ENCODE assay signal across 27 cellular contexts in genomic region chr3:195191580-195191979, GRCh38.
DNase-seq lines count a peak whose midpoint lies in the region; ATAC-seq, FAIRE-seq and TF ChIP-seq lines count a peak whose summit lies in the region.
"Had no signal": no experiment of that assay in that cellular context is flagged by ENCODE, and none has a peak within 500 bp of the region (broad histone marks: within the 10 kb centered on the region; RNA-seq: fewer than 3 reads in every experiment).

No MANE protein-coding gene starts in this region.

- no peaks in the 10 kb centered on the region for H3K36me3 Mint-ChIP-seq in endothelial cell (ENCODE audit: low read depth, unreplicated experiment)

- in situ Hi-C loops in K562 (cut with MboI): no loop called here

- POLR2A ChIA-PET in HEK293 (lab: Yijun Ruan, JAX): no interaction called here
- POLR2A ChIA-PET in K562 (lab: Yijun Ruan, JAX): interaction anchor here (1.0 to 1.4 kb wide), 2 partner anchors 9 to 19 kb away, joined by 3 to 4 read pairs; no protein-coding TSS in a partner anchor

- DNase-seq in OCI-M1 (lab: John Stamatoyannopoulos, UW) (peak; percentile 1), K562 (ENCODE audit: extremely low read depth in 1 of 4, low spot score in 3 of 4) (no peak), endothelial cell (ENCODE audit: low spot score) (no peak), lower leg skin (ENCODE audit: low spot score in 2 of 2) (no peak), ovary (no peak)
- DNase-seq in activated T-cell treated with anti-CD3 and anti-CD28 coated beads, Interleukin-2, amount 50 U/mL, for 1 hour: no peak
- DNase-seq: 8988T; ACHN; BE2C; C1 segment of cervical spinal cord; CD4-positive, alpha-beta memory T cell; CD4-positive, CD25-positive, alpha-beta regulatory T cell; CD8-positive, alpha-beta memory T cell; COR-L47; DMS 273 treated with DMSO at 0.1 percent for 48 hours; DMS153; DMS53; DMS79; DND-41; EL; GDM1 had no signal

- 92% methylated on average over 1 of the region's 1 CpG for WGBS in K562 (ENCODE audit: insufficient coverage, low coverage, missing lambda C conversion rate)
- WGBS in lower leg skin, 2 donors: 93 to 95% methylated on average over 1 of the region's 1 CpG
- 89 to 100% (median 98%) methylated on average over 1 of the region's 1 CpG for WGBS in ovary, 3 donors

- peaks cover 30% of the 10 kb centered on the region for H3K4me1 Mint-ChIP-seq in endothelial cell (ENCODE audit: unreplicated experiment)

- peaks cover 5% of the 10 kb centered on the region for H3K9me3 Mint-ChIP-seq in endothelial cell (ENCODE audit: unreplicated experiment)

- TF ChIP-seq EP300 in K562 (IDR thresholded peaks at IDR 0.05; ENCODE audit: low read length) (no peak), ovary (IDR thresholded peaks at IDR 0.05) (no peak)

- H2AFZ ChIP-seq in K562 (ENCODE audit: low read depth, low read length): no peak overlapping the region

- peaks cover 3% of the 10 kb centered on the region for H3K27me3 Mint-ChIP-seq in endothelial cell (ENCODE audit: unreplicated experiment)
- H3K27me3 Mint-ChIP-seq: CD4-positive, alpha-beta memory T cell; CD4-positive, CD25-positive, alpha-beta regulatory T cell; CD8-positive, alpha-beta memory T cell had no signal

- no peak for TF ChIP-seq POLR2A in K562 (conservative IDR thresholded peaks at IDR 0.05)
- no peak for TF ChIP-seq POLR2A in lower leg skin (IDR thresholded peaks at IDR 0.05)
- no peak for TF ChIP-seq POLR2A in ovary (IDR thresholded peaks at IDR 0.05)

- intact Hi-C loops in K562 (cut with micrococcal nuclease): no loop called here
- intact Hi-C loops in lower leg skin (cut with DNase I; ENCODE audit: low total_unique reads): no loop called here
- intact Hi-C loops in ovary (cut with DNase I): no loop called here

- H3K9ac ChIP-seq in K562 (ENCODE audit: insufficient read depth in 1 of 2, low read depth in 2 of 2, low read length in 2 of 2): no peak overlapping the region
- H3K9ac ChIP-seq: BLaER1 had no signal

- no peaks in the 10 kb centered on the region for H3K9me1 ChIP-seq in K562 (ENCODE audit: control insufficient read depth, insufficient read depth, low read length)

- TF ChIP-seq CTCF in HEK293 (tag by site-specific recombination; IDR thresholded peaks at IDR 0.05) (no peak), K562 (IDR thresholded peaks at IDR 0.05 in 2 of 3, conservative IDR thresholded peaks at IDR 0.05 in 1 of 3; ENCODE audit: insufficient read depth in 2 of 3, low read depth in 1 of 3, low read length in 3 of 3) (no peak), endothelial cell (IDR thresholded peaks at IDR 0.05; ENCODE audit: unreplicated experiment) (no peak), lower leg skin (IDR thresholded peaks at IDR 0.05) (no peak), ovary (IDR thresholded peaks at IDR 0.05) (no peak)

- H3K9me3 ChIP-seq in HEK293 (ENCODE audit: control insufficient read depth, insufficient read depth, low read depth, low read length): no peaks in the 10 kb centered on the region
- H3K9me3 ChIP-seq in K562 (replicated peaks; ENCODE audit: control insufficient read depth, insufficient read depth, low read depth, low read length): peaks cover 6% of the 10 kb centered on the region
- peaks cover 0 to 4% of the 10 kb centered on the region in 2 donors for H3K9me3 ChIP-seq in ovary

- H4K20me1 ChIP-seq in K562 (replicated peaks; ENCODE audit: control insufficient read depth, insufficient read depth, low read length): no peaks in the 10 kb centered on the region

- peak overlapping the region; percentile 36 for H3K27ac Mint-ChIP-seq in endothelial cell (ENCODE audit: unreplicated experiment)
- H3K27ac Mint-ChIP-seq: CD14-positive monocyte; CD4-positive, alpha-beta memory T cell; CD4-positive, CD25-positive, alpha-beta regulatory T cell; CD8-positive, alpha-beta memory T cell had no signal

- no peak overlapping the region for H3K4me3 ChIP-seq in HEK293 (ENCODE audit: low read depth, low read length)
- no peak overlapping the region for H3K4me3 ChIP-seq in K562
- no peak overlapping the region for H3K4me3 ChIP-seq in lower leg skin (ENCODE audit: low read depth, poor library complexity, severe bottlenecking)
- no peak overlapping the region for H3K4me3 ChIP-seq in ovary
- H3K4me3 ChIP-seq: BLaER1 had no signal

- CTCF ChIA-PET in HEK293 (lab: Yijun Ruan, JAX): no interaction called here
- CTCF ChIA-PET in K562 (lab: Yijun Ruan, JAX; ENCODE audit: low intra/inter-chr PET ratio): no interaction called here

- H3K4me1 ChIP-seq in HEK293 (ENCODE audit: control insufficient read depth, insufficient read depth, low read length) (no peaks in the 10 kb centered on the region), K562 (replicated peaks in 1 of 2; ENCODE audit: control insufficient read depth in 2 of 2, insufficient read depth in 2 of 2, low read length in 2 of 2) (peaks cover 12 to 29% of the 10 kb centered on the region in 2 experiments), ovary (ENCODE audit: insufficient read depth) (peaks cover 4% of the 10 kb centered on the region)

- TF ChIP-seq RAD21 in K562 (CRISPR knock-in tag; conservative IDR thresholded peaks at IDR 0.05 in 1 of 2, IDR thresholded peaks at IDR 0.05 in 1 of 2): no peak

- H3K36me3 ChIP-seq in HEK293 (ENCODE audit: control insufficient read depth in 2 of 2, insufficient read depth in 1 of 2, low read length in 2 of 2) (no peaks in the 10 kb centered on the region), K562 (ENCODE audit: control insufficient read depth, insufficient read depth, low read length) (no peaks in the 10 kb centered on the region), ovary (no peaks in the 10 kb centered on the region)
- H3K36me3 ChIP-seq: BE2C had no signal

- BruUV-seq in K562 (replicated peaks; lab: Mats Ljungman, UMichigan): no TSS peak

- H3K27me3 ChIP-seq in K562 (ENCODE audit: control insufficient read depth in 2 of 2, insufficient read depth in 2 of 2, low read length in 2 of 2): no peaks in the 10 kb centered on the region
- no peaks in the 10 kb centered on the region for H3K27me3 ChIP-seq in ovary
- H3K27me3 ChIP-seq: BE2C, BLaER1 had no signal

- ATAC-seq in K562: no peak

- no peak for FAIRE-seq in K562 (lab: Jason Lieb, UNC)
- FAIRE-seq: A204.1, GM12891, GM19239 had no signal

- H3K4me2 ChIP-seq in K562 (ENCODE audit: insufficient read depth, low read length): no peak overlapping the region
- H3K4me2 ChIP-seq: BLaER1 had no signal

- H3K4me3 Mint-ChIP-seq in endothelial cell (ENCODE audit: unreplicated experiment): no peak overlapping the region
- H3K4me3 Mint-ChIP-seq: CD14-positive monocyte; CD4-positive, alpha-beta memory T cell; CD4-positive, CD25-positive, alpha-beta regulatory T cell; CD8-positive, alpha-beta memory T cell had no signal

- peaks cover 43% of the 10 kb centered on the region for H3K79me2 ChIP-seq in K562 (ENCODE audit: control insufficient read depth, insufficient read depth, low read length)

- H3K27ac ChIP-seq in HEK293 (ENCODE audit: extremely low read depth, low read depth, low read length): no peak overlapping the region
- H3K27ac ChIP-seq in K562 (ENCODE audit: extremely low read depth, low read depth, low read length): no peak overlapping the region
- no peak overlapping the region for H3K27ac ChIP-seq in ovary
- H3K27ac ChIP-seq: BLaER1 had no signal

TF ChIP-seq in HEK293, 187 proteins besides CTCF, POLR2A, EP300 and RAD21:
- no peak for TF ChIP-seq ZNF155 (tag by site-specific recombination; IDR thresholded peaks at IDR 0.05)
- no peak for TF ChIP-seq ZNF660 (tag by site-specific recombination; IDR thresholded peaks at IDR 0.05)
- peak; percentile 81 for TF ChIP-seq SETDB1 (IDR thresholded peaks at IDR 0.05; ENCODE audit: insufficient read length, low read length)

TF ChIP-seq in K562, 482 proteins besides CTCF, POLR2A, EP300 and RAD21 (continues in another document):
- TF ChIP-seq REST (CRISPR knock-in tag; IDR thresholded peaks at IDR 0.05; ENCODE audit: low read depth) (no peak), ASH1L (IDR thresholded peaks at IDR 0.05; ENCODE audit: borderline replicate concordance, low read depth, partially characterized antibody) (no peak), KLF13 (tag; IDR thresholded peaks at IDR 0.05; ENCODE audit: borderline replicate concordance, low read depth) (no peak), NBN (IDR thresholded peaks at IDR 0.05; ENCODE audit: low read depth) (no peak), MLX (CRISPR knock-in tag; conservative IDR thresholded peaks at IDR 0.05) (no peak), ZNF589 (CRISPR knock-in tag; IDR thresholded peaks at IDR 0.05; ENCODE audit: low read depth) (no peak), PCBP2 (IDR thresholded peaks at IDR 0.05; ENCODE audit: low read depth, low read length, poor library complexity, severe bottlenecking) (no peak)

Comparison
In these comparisons a context has a peak if more than half of its experiments do, and no peak if none do; other contexts are left out.
1. Of the 44 proteins assayed by ChIP-seq in both K562 and HEK293: peak only in K562: TRIM28; only in HEK293: SETDB1; in both: none; in neither: 42.